7 cellular contexts compared by ENCODE assay signal in genomic region chr2:116537811-116538210, GRCh38.
"Had no signal": no experiment of that assay in that cellular context is flagged by ENCODE, and none has a peak within 500 bp of the region (broad histone marks: within the 10 kb centered on the region; RNA-seq: fewer than 3 reads in every experiment).

No MANE protein-coding gene starts in this region.

- H3K4me3 Mint-ChIP-seq: GM23338, H9, HFFc6 had no signal

- DNase-seq: GM23248, GOT3, H7, H9, HCEC 1CT, HFFc6 had no signal

- H3K27ac Mint-ChIP-seq: GM23338, H9, HFFc6 had no signal

- H3K4me1 Mint-ChIP-seq: GM23338 had no signal
